In the genomic region with DNA sequence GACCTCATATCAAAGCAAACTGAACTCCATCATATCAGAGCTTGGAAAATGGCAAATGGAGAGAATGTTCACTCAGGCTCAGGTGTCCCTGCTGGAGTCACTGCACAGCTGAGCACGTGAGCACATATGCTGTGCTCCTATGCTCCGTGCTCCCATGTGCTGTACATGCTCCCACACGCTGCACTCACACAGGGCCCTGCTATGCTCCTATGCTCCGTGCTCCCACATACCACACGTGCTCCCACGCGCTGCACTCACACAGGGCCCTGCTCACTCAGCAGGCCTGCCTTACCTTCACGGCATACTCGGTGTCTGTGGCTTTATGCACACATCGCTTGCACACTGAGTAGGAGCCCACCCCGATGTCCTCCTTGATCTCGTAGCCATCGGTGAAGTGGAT, we compare ENCODE assay signal across 1 cellular context.
A peak's percentile ranks its signal among the peaks of the same experiment; 100 is the strongest.
TF ChIP-seq lines count a peak whose summit lies in the region.

No MANE protein-coding gene starts in this region.

TF ChIP-seq in K562, 482 proteins besides CTCF, POLR2A, EP300 and RAD21:
- TF ChIP-seq ZNF780A (CRISPR knock-in tag; IDR thresholded peaks at IDR 0.05) (no peak), SRF (CRISPR knock-in tag; IDR thresholded peaks at IDR 0.05) (no peak), ZNF263 (CRISPR knock-in tag; IDR thresholded peaks at IDR 0.05; ENCODE audit: borderline replicate concordance) (peak; percentile 74), RNF2 (IDR thresholded peaks at IDR 0.05) (no peak), KAT7 (CRISPR knock-in tag; IDR thresholded peaks at IDR 0.05; ENCODE audit: borderline replicate concordance) (no peak), RHOXF2B (CRISPR knock-in tag; conservative IDR thresholded peaks at IDR 0.05) (no peak), EGR1 (conservative IDR thresholded peaks at IDR 0.05) (no peak), SAFB2 (IDR thresholded peaks at IDR 0.05; ENCODE audit: borderline replicate concordance, low read depth, low read length, severe bottlenecking) (no peak)
- TF ChIP-seq, protein P1, sequence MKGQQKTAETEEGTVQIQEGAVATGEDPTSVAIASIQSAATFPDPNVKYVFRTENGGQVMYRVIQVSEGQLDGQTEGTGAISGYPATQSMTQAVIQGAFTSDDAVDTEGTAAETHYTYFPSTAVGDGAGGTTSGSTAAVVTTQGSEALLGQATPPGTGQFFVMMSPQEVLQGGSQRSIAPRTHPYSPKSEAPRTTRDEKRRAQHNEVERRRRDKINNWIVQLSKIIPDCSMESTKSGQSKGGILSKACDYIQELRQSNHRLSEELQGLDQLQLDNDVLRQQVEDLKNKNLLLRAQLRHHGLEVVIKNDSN (CRISPR knock-in tag; IDR thresholded peaks at IDR 0.05) = 0 out of 2 replicates have a peak, but pooled peaks have one; percentile 10
- TF ChIP-seq, protein P2, sequence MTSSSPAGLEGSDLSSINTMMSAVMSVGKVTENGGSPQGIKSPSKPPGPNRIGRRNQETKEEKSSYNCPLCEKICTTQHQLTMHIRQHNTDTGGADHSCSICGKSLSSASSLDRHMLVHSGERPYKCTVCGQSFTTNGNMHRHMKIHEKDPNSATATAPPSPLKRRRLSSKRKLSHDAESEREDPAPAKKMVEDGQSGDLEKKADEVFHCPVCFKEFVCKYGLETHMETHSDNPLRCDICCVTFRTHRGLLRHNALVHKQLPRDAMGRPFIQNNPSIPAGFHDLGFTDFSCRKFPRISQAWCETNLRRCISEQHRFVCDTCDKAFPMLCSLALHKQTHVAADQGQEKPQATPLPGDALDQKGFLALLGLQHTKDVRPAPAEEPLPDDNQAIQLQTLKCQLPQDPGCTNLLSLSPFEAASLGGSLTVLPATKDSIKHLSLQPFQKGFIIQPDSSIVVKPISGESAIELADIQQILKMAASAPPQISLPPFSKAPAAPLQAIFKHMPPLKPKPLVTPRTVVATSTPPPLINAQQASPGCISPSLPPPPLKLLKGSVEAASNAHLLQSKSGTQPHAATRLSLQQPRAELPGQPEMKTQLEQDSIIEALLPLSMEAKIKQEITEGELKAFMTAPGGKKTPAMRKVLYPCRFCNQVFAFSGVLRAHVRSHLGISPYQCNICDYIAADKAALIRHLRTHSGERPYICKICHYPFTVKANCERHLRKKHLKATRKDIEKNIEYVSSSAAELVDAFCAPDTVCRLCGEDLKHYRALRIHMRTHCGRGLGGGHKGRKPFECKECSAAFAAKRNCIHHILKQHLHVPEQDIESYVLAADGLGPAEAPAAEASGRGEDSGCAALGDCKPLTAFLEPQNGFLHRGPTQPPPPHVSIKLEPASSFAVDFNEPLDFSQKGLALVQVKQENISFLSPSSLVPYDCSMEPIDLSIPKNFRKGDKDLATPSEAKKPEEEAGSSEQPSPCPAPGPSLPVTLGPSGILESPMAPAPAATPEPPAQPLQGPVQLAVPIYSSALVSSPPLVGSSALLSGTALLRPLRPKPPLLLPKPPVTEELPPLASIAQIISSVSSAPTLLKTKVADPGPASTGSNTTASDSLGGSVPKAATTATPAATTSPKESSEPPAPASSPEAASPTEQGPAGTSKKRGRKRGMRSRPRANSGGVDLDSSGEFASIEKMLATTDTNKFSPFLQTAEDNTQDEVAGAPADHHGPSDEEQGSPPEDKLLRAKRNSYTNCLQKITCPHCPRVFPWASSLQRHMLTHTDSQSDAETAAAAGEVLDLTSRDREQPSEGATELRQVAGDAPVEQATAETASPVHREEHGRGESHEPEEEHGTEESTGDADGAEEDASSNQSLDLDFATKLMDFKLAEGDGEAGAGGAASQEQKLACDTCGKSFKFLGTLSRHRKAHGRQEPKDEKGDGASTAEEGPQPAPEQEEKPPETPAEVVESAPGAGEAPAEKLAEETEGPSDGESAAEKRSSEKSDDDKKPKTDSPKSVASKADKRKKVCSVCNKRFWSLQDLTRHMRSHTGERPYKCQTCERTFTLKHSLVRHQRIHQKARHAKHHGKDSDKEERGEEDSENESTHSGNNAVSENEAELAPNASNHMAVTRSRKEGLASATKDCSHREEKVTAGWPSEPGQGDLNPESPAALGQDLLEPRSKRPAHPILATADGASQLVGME (CRISPR knock-in tag; IDR thresholded peaks at IDR 0.05) = no peak
- TF ChIP-seq, protein P3, sequence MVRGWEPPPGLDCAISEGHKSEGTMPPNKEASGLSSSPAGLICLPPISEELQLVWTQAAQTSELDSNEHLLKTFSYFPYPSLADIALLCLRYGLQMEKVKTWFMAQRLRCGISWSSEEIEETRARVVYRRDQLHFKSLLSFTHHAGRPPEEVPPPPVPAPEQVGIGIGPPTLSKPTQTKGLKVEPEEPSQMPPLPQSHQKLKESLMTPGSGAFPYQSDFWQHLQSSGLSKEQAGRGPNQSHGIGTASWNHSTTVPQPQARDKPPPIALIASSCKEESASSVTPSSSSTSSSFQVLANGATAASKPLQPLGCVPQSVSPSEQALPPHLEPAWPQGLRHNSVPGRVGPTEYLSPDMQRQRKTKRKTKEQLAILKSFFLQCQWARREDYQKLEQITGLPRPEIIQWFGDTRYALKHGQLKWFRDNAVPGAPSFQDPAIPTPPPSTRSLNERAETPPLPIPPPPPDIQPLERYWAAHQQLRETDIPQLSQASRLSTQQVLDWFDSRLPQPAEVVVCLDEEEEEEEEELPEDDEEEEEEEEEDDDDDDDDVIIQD (CRISPR knock-in tag; IDR thresholded peaks at IDR 0.05) = no peak
- TF ChIP-seq, protein P4, sequence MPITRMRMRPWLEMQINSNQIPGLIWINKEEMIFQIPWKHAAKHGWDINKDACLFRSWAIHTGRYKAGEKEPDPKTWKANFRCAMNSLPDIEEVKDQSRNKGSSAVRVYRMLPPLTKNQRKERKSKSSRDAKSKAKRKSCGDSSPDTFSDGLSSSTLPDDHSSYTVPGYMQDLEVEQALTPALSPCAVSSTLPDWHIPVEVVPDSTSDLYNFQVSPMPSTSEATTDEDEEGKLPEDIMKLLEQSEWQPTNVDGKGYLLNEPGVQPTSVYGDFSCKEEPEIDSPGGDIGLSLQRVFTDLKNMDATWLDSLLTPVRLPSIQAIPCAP (CRISPR knock-in tag; IDR thresholded peaks at IDR 0.05; ENCODE audit: borderline replicate concordance) = no peak
TF ChIP-seq in K562: peak in this region for 2.
